Comparison of ENCODE assay signal across 21 cellular contexts in the genomic region with DNA sequence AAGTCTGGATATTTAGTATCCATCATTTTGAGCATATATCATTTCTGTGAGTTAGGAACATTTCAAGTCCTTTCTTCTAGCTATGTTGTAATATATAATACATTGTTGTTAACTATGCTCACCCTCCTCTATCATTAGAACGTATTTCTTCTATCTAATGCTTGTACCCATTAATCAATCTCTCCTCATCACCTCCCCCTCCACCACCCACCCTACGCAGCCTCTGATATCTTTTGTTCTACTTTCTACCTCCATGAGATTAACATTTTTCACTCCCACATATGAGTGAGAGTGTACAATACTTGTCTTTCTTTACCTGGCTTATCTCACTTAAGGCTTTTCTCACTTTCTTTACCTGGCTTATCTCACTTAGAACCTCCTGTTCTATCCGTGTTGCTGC.
"Had no signal": no experiment of that assay in that cellular context is flagged by ENCODE, and none has a peak within 500 bp of the region (broad histone marks: within the 10 kb centered on the region; RNA-seq: fewer than 3 reads in every experiment).

No MANE protein-coding gene starts in this region.

- DNase-seq: Kasumi-1, MM.1S, NCI-H1092 treated with DMSO at 0.1 percent for 48 hours, NCI-H1436, NCI-H187, NCI-H2029, NCI-H2081 treated with DMSO at 0.1 percent for 48 hours, NCI-H2171, NCI-H345, NCI-H446 treated with DMSO at 0.1 percent for 48 hours, NCI-H524, NCI-H526 treated with DMSO at 0.1 percent for 48 hours, NCI-H774, Right ventricle myocardium superior, RPMI8226, SIG-M5 had no signal

- ATAC-seq: HepG2, K562 had no signal

- H3K36me3 ChIP-seq: SJSA1 had no signal

- H3K9me3 ChIP-seq: SJSA1 had no signal

- H3K4me3 ChIP-seq: K562, SJSA1, SK-N-MC had no signal

- H3K27ac ChIP-seq: KMS-11, SJSA1, SK-N-MC had no signal
